In the genomic region with DNA sequence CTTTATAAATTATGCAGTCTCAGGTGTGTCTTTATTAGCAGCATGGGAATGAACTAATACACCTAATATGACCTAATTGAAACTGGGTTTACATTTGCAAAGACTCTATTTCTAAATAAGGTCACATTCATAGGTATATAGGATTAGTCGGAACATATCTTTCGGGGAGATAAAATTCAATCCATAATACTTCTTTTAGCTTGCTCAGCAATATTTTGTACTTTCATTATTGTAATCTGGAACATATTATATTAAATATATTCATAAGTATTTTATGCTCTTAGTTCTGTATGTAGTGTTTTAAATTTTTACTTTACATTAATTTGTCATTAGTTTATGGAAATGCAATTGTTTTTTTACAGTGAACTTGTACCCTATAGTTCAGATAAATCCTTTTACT, we compare ENCODE assay signal across 25 cellular contexts.
DNase-seq lines count a peak whose midpoint lies in the region; ATAC-seq, FAIRE-seq and TF ChIP-seq lines count a peak whose summit lies in the region.
"Had no signal": no experiment of that assay in that cellular context is flagged by ENCODE, and none has a peak within 500 bp of the region (broad histone marks: within the 10 kb centered on the region; RNA-seq: fewer than 3 reads in every experiment).

No MANE protein-coding gene starts in this region.

- H4K5ac ChIP-seq in IMR-90 (ENCODE audit: low read depth, low read length) = no peak overlapping the region
- no peak overlapping the region for H4K5ac ChIP-seq in H1 (ENCODE audit: insufficient read length, low read depth, low read length)

- H3K27me3 ChIP-seq in HepG2 (ENCODE audit: control insufficient read depth in 1 of 2, insufficient read depth in 2 of 2, low read length in 2 of 2) (no peaks in the 10 kb centered on the region), right lobe of liver (no peaks in the 10 kb centered on the region), IMR-90 (ENCODE audit: control insufficient read depth, insufficient read depth, low read length) (no peaks in the 10 kb centered on the region), H1 (replicated peaks in 1 of 4; ENCODE audit: control insufficient read depth in 3 of 4, extremely low read depth in 1 of 4, insufficient read depth in 3 of 4, low read length in 3 of 4) (no peaks in the 10 kb centered on the region), uterus (no peaks in the 10 kb centered on the region)
- H3K27me3 ChIP-seq: BE2C, BLaER1 had no signal

- H2BK15ac ChIP-seq in IMR-90 (ENCODE audit: low read depth, low read length) (no peak overlapping the region), H1 (ENCODE audit: low read length) (no peak overlapping the region)

- H3K4me3 ChIP-seq in HepG2 (replicated peaks in 1 of 3; ENCODE audit: insufficient read depth in 1 of 3, low read depth in 2 of 3, low read length in 3 of 3) (no peak overlapping the region), right lobe of liver (no peak overlapping the region), IMR-90 (ENCODE audit: insufficient read depth, low read depth, low read length) (no peak overlapping the region), H1 (ENCODE audit: extremely low read depth in 1 of 4, insufficient read depth in 2 of 4, low read depth in 3 of 4, low read length in 4 of 4) (no peak overlapping the region), uterus (no peak overlapping the region)
- H3K4me3 ChIP-seq: BLaER1, GM12878 had no signal

- H3K9me3 ChIP-seq in HepG2 (ENCODE audit: low read length) = peaks cover 69% of the 10 kb centered on the region
- no peaks in the 10 kb centered on the region for H3K9me3 ChIP-seq in right lobe of liver
- H3K9me3 ChIP-seq in IMR-90 (ENCODE audit: control insufficient read depth, insufficient read depth, low read length) = no peaks in the 10 kb centered on the region; the same call in 1 of the 2 replicates
- peaks cover 0 to 5% of the 10 kb centered on the region in 2 experiments; a peak in 1 of 4 replicates for H3K9me3 ChIP-seq in H1 (ENCODE audit: insufficient read depth in 2 of 2, low read depth in 1 of 2, low read length in 1 of 2)
- no peaks in the 10 kb centered on the region for H3K9me3 ChIP-seq in uterus
- H3K9me3 ChIP-seq: BE2C had no signal

- ATAC-seq in HepG2 (no peak), right lobe of liver (no peak), IMR-90 (ENCODE audit: low read depth) (no peak)
- ATAC-seq: GM12878 had no signal

- H3K23ac ChIP-seq in IMR-90 (ENCODE audit: low read depth, low read length) (no peak overlapping the region), H1 (ENCODE audit: insufficient read length) (no peak overlapping the region)

- no peaks in the 10 kb centered on the region for H3K23me2 ChIP-seq in H1 (ENCODE audit: low read depth, low read length)

- H3K79me2 ChIP-seq in HepG2 (ENCODE audit: insufficient read depth, low read length) = no peaks in the 10 kb centered on the region
- no peaks in the 10 kb centered on the region for H3K79me2 ChIP-seq in H1 (ENCODE audit: control insufficient read depth in 1 of 2, insufficient read depth in 2 of 2, low read length in 2 of 2)

- H4K91ac ChIP-seq in IMR-90 (ENCODE audit: insufficient read depth, low read depth, low read length) (no peak overlapping the region), H1 (replicated peaks; ENCODE audit: insufficient read length, low read length) (no peak overlapping the region)

- TF ChIP-seq RAD21 in HepG2 (CRISPR knock-in tag; IDR thresholded peaks at IDR 0.05) = no peak
- TF ChIP-seq RAD21 in IMR-90 (IDR thresholded peaks at IDR 0.05; ENCODE audit: low read length) = no peak
- no peak for TF ChIP-seq RAD21 in H1 (IDR thresholded peaks at IDR 0.05 in 1 of 2, conservative IDR thresholded peaks at IDR 0.05 in 1 of 2; ENCODE audit: low read depth in 2 of 2, low read length in 2 of 2)

- H4K8ac ChIP-seq in IMR-90 (ENCODE audit: low read depth in 2 of 2, low read length in 2 of 2) (no peak overlapping the region), H1 (ENCODE audit: extremely low read depth, insufficient read depth, low read length) (no peak overlapping the region)

- TF ChIP-seq POLR2A in HepG2 (IDR thresholded peaks at IDR 0.05; ENCODE audit: insufficient read depth in 1 of 2, low read depth in 2 of 2, low read length in 2 of 2) (no peak), right lobe of liver (IDR thresholded peaks at IDR 0.05) (no peak), IMR-90 (IDR thresholded peaks at IDR 0.05; ENCODE audit: low read depth, low read length) (no peak), H1 (IDR thresholded peaks at IDR 0.05; ENCODE audit: control extremely low read depth in 1 of 2, low read depth in 2 of 2, low read length in 2 of 2) (no peak), uterus (IDR thresholded peaks at IDR 0.05) (no peak)

- H3K9me1 ChIP-seq in IMR-90 (ENCODE audit: insufficient read depth, low read length) = no peaks in the 10 kb centered on the region

- H3K4me2 ChIP-seq in HepG2 (ENCODE audit: low read depth, low read length) (no peak overlapping the region), IMR-90 (ENCODE audit: low read depth, low read length) (no peak overlapping the region), H1 (ENCODE audit: insufficient read depth in 1 of 2, low read depth in 2 of 2, low read length in 2 of 2) (no peak overlapping the region)
- H3K4me2 ChIP-seq: BLaER1 had no signal

- TF ChIP-seq CTCF in HepG2 (CRISPR knock-in tag; IDR thresholded peaks at IDR 0.05) (no peak), right lobe of liver (IDR thresholded peaks at IDR 0.05) (no peak), IMR-90 (conservative IDR thresholded peaks at IDR 0.05; ENCODE audit: low read depth, low read length) (no peak), H1 (IDR thresholded peaks at IDR 0.05; ENCODE audit: control extremely low read depth in 1 of 3, insufficient read depth in 1 of 3, low read depth in 1 of 3, low read length in 3 of 3) (no peak), uterus (IDR thresholded peaks at IDR 0.05) (no peak)

- H2BK20ac ChIP-seq in IMR-90 (ENCODE audit: low read depth, low read length) = no peak overlapping the region
- no peak overlapping the region for H2BK20ac ChIP-seq in H1 (ENCODE audit: low read length)

- H2AFZ ChIP-seq in HepG2 (ENCODE audit: low read length) = no peak overlapping the region
- no peak overlapping the region for H2AFZ ChIP-seq in IMR-90 (replicated peaks; ENCODE audit: low read length, poor library complexity)
- H2AFZ ChIP-seq in H1 (ENCODE audit: low read length) = no peak overlapping the region

- H3K14ac ChIP-seq in IMR-90 (replicated peaks; ENCODE audit: low read depth, low read length) (no peak overlapping the region), H1 (ENCODE audit: insufficient read length) (no peak overlapping the region)

- H2BK120ac ChIP-seq in IMR-90 (ENCODE audit: low read depth, low read length) = no peak overlapping the region
- no peak overlapping the region for H2BK120ac ChIP-seq in H1 (replicated peaks; ENCODE audit: low read depth, low read length)

- in situ Hi-C loops in HepG2 (cut with HindIII; ENCODE audit: extremely low pct_ligation_motif_present, low pct_unique_long_range_greater_than_20kb) = no loop called here
- in situ Hi-C loops in IMR-90 (cut with MboI; ENCODE audit: low sequenced_read_pairs) = no loop called here
- in situ Hi-C loops in ACHN (cut with HindIII; ENCODE audit: low pct_ligation_motif_present, low pct_unique_long_range_greater_than_20kb, low sequenced_read_pairs) = no loop called here

- H3K79me1 ChIP-seq in IMR-90 (ENCODE audit: low read depth in 1 of 2, low read length in 2 of 2) = no peaks in the 10 kb centered on the region
- no peaks in the 10 kb centered on the region for H3K79me1 ChIP-seq in H1 (ENCODE audit: low read depth, low read length)

- H3K9ac ChIP-seq in HepG2 (ENCODE audit: insufficient read depth, low read depth, low read length) = no peak overlapping the region
- no peak overlapping the region for H3K9ac ChIP-seq in IMR-90 (ENCODE audit: low read depth, low read length)
- H3K9ac ChIP-seq in H1 (replicated peaks in 1 of 4; ENCODE audit: extremely low read depth in 1 of 4, low read depth in 3 of 4, low read length in 3 of 4) = no peak overlapping the region
- H3K9ac ChIP-seq: BLaER1 had no signal

- no peak for DNase-seq in HepG2 (ENCODE audit: low spot score)
- DNase-seq in right lobe of liver = no peak
- no peak for DNase-seq in IMR-90
- DNase-seq in H1 (ENCODE audit: low read depth in 1 of 2, low spot score in 2 of 2) = no peak
- DNase-seq in central memory CD4-positive, alpha-beta T cell = no peak
- DNase-seq in uterus = no peak
- DNase-seq in ACHN = no peak
- DNase-seq: BE2C; C1 segment of cervical spinal cord; CD4-positive, alpha-beta memory T cell; CD4-positive, CD25-positive, alpha-beta regulatory T cell; CD8-positive, alpha-beta memory T cell; COR-L47; DMS 273 treated with DMSO at 0.1 percent for 48 hours; DMS153; DMS53; DMS79; DND-41; EL; GDM1 had no signal

- no peak overlapping the region for H2AK5ac ChIP-seq in IMR-90 (ENCODE audit: low read depth, low read length)
- H2AK5ac ChIP-seq in H1 (ENCODE audit: low read depth, low read length) = no peak overlapping the region

- no peaks in the 10 kb centered on the region for H4K20me1 ChIP-seq in HepG2 (ENCODE audit: insufficient read depth, low read length)
- H4K20me1 ChIP-seq in IMR-90 (ENCODE audit: insufficient read depth, low read length) = no peaks in the 10 kb centered on the region
- no peaks in the 10 kb centered on the region for H4K20me1 ChIP-seq in H1 (replicated peaks in 1 of 2; ENCODE audit: control insufficient read depth in 1 of 2, insufficient read depth in 2 of 2, low read length in 2 of 2)
- H4K20me1 ChIP-seq: BLaER1 had no signal

- H2AK9ac ChIP-seq in IMR-90 (replicated peaks; ENCODE audit: low read depth, low read length, poor library complexity) = no peak overlapping the region

- BruUV-seq in HepG2 (replicated peaks; lab: Mats Ljungman, UMichigan) (no TSS peak), IMR-90 (replicated peaks; lab: Mats Ljungman, UMichigan) (no TSS peak)

- WGBS in HepG2 (ENCODE audit: low lambda C conversion rate) = 63% methylated on average over 2 of the region's 2 CpGs
- 92% methylated on average over 2 of the region's 2 CpGs for WGBS in right lobe of liver (ENCODE audit: insufficient coverage, low coverage, low lambda C conversion rate, missing lambda C conversion rate)
- WGBS in IMR-90 (ENCODE audit: extremely low coverage in 2 of 2, insufficient read length in 1 of 2), 2 experiments = no CpG with 5 or more reads among the region's 2 CpGs
- WGBS in H1 (ENCODE audit: extremely low coverage in 1 of 2, insufficient coverage in 1 of 2, insufficient read length in 1 of 2, insufficient replicate concordance in 2 of 2, low coverage in 1 of 2, low lambda C conversion rate in 2 of 2, missing lambda C conversion rate in 1 of 2), 2 experiments = 97% methylated on average over 2 of the region's 2 CpGs; no CpG with 5 or more reads in 1 of the 2 experiments

- H3K4ac ChIP-seq in IMR-90 (ENCODE audit: low read depth, low read length) (no peak overlapping the region), H1 (replicated peaks; ENCODE audit: insufficient read length, low read depth, low read length) (no peak overlapping the region)

- no peaks in the 10 kb centered on the region for H3K4me1 ChIP-seq in HepG2 (ENCODE audit: insufficient read depth, low read length)
- H3K4me1 ChIP-seq in right lobe of liver = peaks cover 0 to 5% (median 0%) of the 10 kb centered on the region in 4 donors
- H3K4me1 ChIP-seq in IMR-90 (ENCODE audit: control insufficient read depth, insufficient read depth, low read length) = no peaks in the 10 kb centered on the region
- no peaks in the 10 kb centered on the region for H3K4me1 ChIP-seq in H1 (replicated peaks in 1 of 4; ENCODE audit: control insufficient read depth in 3 of 4, insufficient read depth in 4 of 4, low read length in 3 of 4)
- no peaks in the 10 kb centered on the region for H3K4me1 ChIP-seq in uterus
- H3K4me1 ChIP-seq: BE2C had no signal

- no peak for TF ChIP-seq EP300 in HepG2 (IDR thresholded peaks at IDR 0.05; ENCODE audit: low read depth in 2 of 2, low read length in 2 of 2)
- no peak for TF ChIP-seq EP300 in HepG2 (CRISPR knock-in tag; IDR thresholded peaks at IDR 0.05; ENCODE audit: borderline replicate concordance)
- no peak for TF ChIP-seq EP300 in H1 (IDR thresholded peaks at IDR 0.05; ENCODE audit: borderline replicate concordance in 1 of 2, low read depth in 2 of 2, low read length in 2 of 2)

- no peak overlapping the region for H2BK5ac ChIP-seq in IMR-90 (ENCODE audit: low read depth, low read length, poor library complexity, severe bottlenecking)
- H2BK5ac ChIP-seq in H1 (ENCODE audit: low read depth, low read length) = no peak overlapping the region

- H3K27ac ChIP-seq in HepG2 (ENCODE audit: extremely low read length, insufficient read depth, low read length) = no peak overlapping the region
- no peak overlapping the region for H3K27ac ChIP-seq in right lobe of liver
- no peak overlapping the region for H3K27ac ChIP-seq in IMR-90 (ENCODE audit: insufficient read depth, low read length)
- no peak overlapping the region for H3K27ac ChIP-seq in H1 (ENCODE audit: low read depth, low read length)
- no peak overlapping the region for H3K27ac ChIP-seq in uterus
- H3K27ac ChIP-seq: 22Rv1, BLaER1 had no signal

- POLR2A ChIA-PET in HepG2 (lab: Yijun Ruan, JAX) (no interaction called here), IMR-90 (lab: Charles Lee; ENCODE audit: unreplicated experiment) (no interaction called here), H1 (lab: Charles Lee; ENCODE audit: partially characterized antibody) (no interaction called here)

- intact Hi-C loops in HepG2 (cut with micrococcal nuclease; ENCODE audit: unreplicated experiment) = no loop called here
- intact Hi-C loops in right lobe of liver (cut with DNase I) = no loop called here
- intact Hi-C loops in IMR-90 (cut with micrococcal nuclease) = no loop called here
- intact Hi-C loops in uterus (cut with DNase I; ENCODE audit: low total_unique reads) = no loop called here

- no peaks in the 10 kb centered on the region for H3K36me3 ChIP-seq in HepG2 (replicated peaks in 1 of 2; ENCODE audit: control insufficient read depth in 1 of 2, insufficient read depth in 2 of 2, low read length in 2 of 2)
- no peaks in the 10 kb centered on the region for H3K36me3 ChIP-seq in right lobe of liver
- no peaks in the 10 kb centered on the region for H3K36me3 ChIP-seq in IMR-90 (ENCODE audit: control insufficient read depth, insufficient read depth, low read length)
- no peaks in the 10 kb centered on the region for H3K36me3 ChIP-seq in H1 (ENCODE audit: control insufficient read depth in 2 of 4, insufficient read depth in 4 of 4, low read length in 3 of 4)
- H3K36me3 ChIP-seq in uterus = no peaks in the 10 kb centered on the region
- H3K36me3 ChIP-seq: BE2C, BLaER1 had no signal

- H3K18ac ChIP-seq in IMR-90 (ENCODE audit: low read depth, low read length) (no peak overlapping the region), H1 (ENCODE audit: extremely low read depth, low read length) (no peak overlapping the region)

- FAIRE-seq in HepG2 (lab: Jason Lieb, UNC) (no peak), H1 (lab: Jason Lieb, UNC) (no peak)
- FAIRE-seq: GM12878, GM12892, GM18507 had no signal

- CTCF ChIA-PET in HepG2 (lab: Yijun Ruan, JAX; ENCODE audit: low intra/inter-chr PET ratio, low total read pairs) (no interaction called here), IMR-90 (lab: Yijun Ruan, JAX) (no interaction called here), H1 (lab: Charles Lee; ENCODE audit: partially characterized antibody) (no interaction called here)

- H2BK12ac ChIP-seq in H1 (ENCODE audit: low read depth, low read length) = no peak overlapping the region

- dilution Hi-C loops in IMR-90 (cut with HindIII; ENCODE audit: low sequenced_read_pairs, unreplicated experiment) = no loop called here

- H3K56ac ChIP-seq in IMR-90 (ENCODE audit: extremely low read depth, insufficient read depth, low read length) = no peak overlapping the region
- H3K56ac ChIP-seq in H1 (replicated peaks; ENCODE audit: insufficient read length, low read depth, low read length) = no peak overlapping the region

Comparison
In these comparisons a context has a peak if more than half of its experiments do, and no peak if none do; other contexts are left out.
1. Of the 41 proteins assayed by ChIP-seq in both HepG2 and H1: peak only in HepG2: none; only in H1: none; in both: MAFK; in neither: 40.